ENCODE assay signal across 5 cellular contexts in the genomic region with DNA sequence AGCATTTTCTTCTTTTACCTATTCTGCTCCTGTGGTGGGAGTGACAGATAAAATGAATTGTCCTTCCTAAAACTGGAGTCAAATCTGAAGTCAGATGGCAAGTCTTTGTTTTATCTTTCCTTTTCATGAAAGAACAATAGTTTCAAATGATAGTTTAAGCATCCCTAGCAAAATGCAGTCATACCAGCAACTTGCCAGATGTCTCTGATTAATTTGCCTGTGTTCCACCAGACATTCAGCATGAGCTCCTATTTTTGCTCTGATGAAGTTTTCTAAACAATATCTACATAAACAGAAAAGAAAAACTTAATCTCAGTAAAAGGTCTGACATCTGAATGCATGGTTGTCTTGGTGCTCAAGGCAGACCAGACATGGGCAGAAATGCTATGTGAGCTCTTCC.
"Had no signal": no experiment of that assay in that cellular context is flagged by ENCODE, and none has a peak within 500 bp of the region (broad histone marks: within the 10 kb centered on the region; RNA-seq: fewer than 3 reads in every experiment).

No MANE protein-coding gene starts in this region.

- H3K27ac Mint-ChIP-seq: GM23338, H9, IgD-negative memory B cell had no signal

- ATAC-seq: GM23338 had no signal

- H3K4me2 ChIP-seq: GM23338 had no signal

- H3K9me3 Mint-ChIP-seq: GM23338, H9 had no signal

- H3K36me3 Mint-ChIP-seq: IgD-negative memory B cell had no signal

- H3K4me3 ChIP-seq: GM23338 had no signal

- H3K4me1 Mint-ChIP-seq: GM23338, H9, IgD-negative memory B cell had no signal

- H2AFZ ChIP-seq: GM23338 had no signal

- H3K4me3 Mint-ChIP-seq: GM23338, H9, IgD-negative memory B cell had no signal

- H3K27me3 Mint-ChIP-seq: IgD-negative memory B cell had no signal

- DNase-seq: H9, HCEC 1CT, KBM-7 had no signal
